ENCODE assay signal across 19 cellular contexts in the genomic region with DNA sequence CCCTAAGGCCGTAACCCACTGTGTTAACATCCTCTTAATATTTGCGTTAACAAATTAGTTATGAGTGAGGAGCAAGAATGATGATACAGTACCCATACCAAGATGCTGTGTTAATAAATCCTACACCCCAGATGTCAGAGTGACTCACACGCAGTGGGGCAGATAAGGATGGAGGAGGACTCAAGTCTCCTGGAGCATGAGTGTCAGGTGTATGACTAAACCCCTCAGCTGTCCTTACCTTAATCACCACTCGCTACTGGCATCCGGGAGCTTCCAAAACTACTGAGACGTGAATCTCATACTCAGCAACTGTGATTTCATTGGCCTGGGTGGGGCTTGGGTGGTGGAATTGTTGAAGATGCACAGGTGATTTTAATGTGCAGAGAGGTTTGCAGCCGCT.
DNase-seq lines count a peak whose midpoint lies in the region; ATAC-seq and TF ChIP-seq lines count a peak whose summit lies in the region.
"Had no signal": no experiment of that assay in that cellular context is flagged by ENCODE, and none has a peak within 500 bp of the region (broad histone marks: within the 10 kb centered on the region; RNA-seq: fewer than 3 reads in every experiment).

No MANE protein-coding gene starts in this region.

- H3K27me3 ChIP-seq in RWPE2 (ENCODE audit: insufficient read depth, poor library complexity, severe bottlenecking): no peaks in the 10 kb centered on the region

- no peak overlapping the region for H3K4me3 Mint-ChIP-seq in memory B cell
- no peak overlapping the region for H3K4me3 Mint-ChIP-seq in effector memory CD8-positive, alpha-beta T cell
- H3K4me3 Mint-ChIP-seq: H9, IgD-negative memory B cell had no signal

- H3K4me3 ChIP-seq in RWPE2 (ENCODE audit: severe bottlenecking): no peak overlapping the region

- no peak for TF ChIP-seq CTCF in RWPE2 (IDR thresholded peaks at IDR 0.05; ENCODE audit: poor library complexity, severe bottlenecking)

- peaks cover 30% of the 10 kb centered on the region for H3K36me3 Mint-ChIP-seq in memory B cell
- H3K36me3 Mint-ChIP-seq in effector memory CD8-positive, alpha-beta T cell (ENCODE audit: insufficient read depth): no peaks in the 10 kb centered on the region

- no peaks in the 10 kb centered on the region for H3K9me3 ChIP-seq in RWPE2 (ENCODE audit: severe bottlenecking)
- H3K9me3 ChIP-seq: Caco-2 had no signal

- no peak overlapping the region for H3K27ac ChIP-seq in RWPE2 (ENCODE audit: poor library complexity, severe bottlenecking)
- H3K27ac ChIP-seq in epithelial cell of prostate: no peak overlapping the region

- peak overlapping the region; percentile 84 for H3K27ac Mint-ChIP-seq in memory B cell
- H3K27ac Mint-ChIP-seq in effector memory CD8-positive, alpha-beta T cell: no peak overlapping the region
- H3K27ac Mint-ChIP-seq: H9 had no signal

- H3K36me3 ChIP-seq in RWPE2 (ENCODE audit: low read depth): no peaks in the 10 kb centered on the region

- DNase-seq in HPDE6-E6E7 (ENCODE audit: extremely low spot score) (peak; percentile 74), RWPE2 (ENCODE audit: low spot score) (no peak), epithelial cell of prostate (ENCODE audit: low read depth, low spot score) (peak; percentile 72), memory B cell (ENCODE audit: low spot score in 2 of 2) (no peak), cortex of kidney (lab: John Stamatoyannopoulos, UW) (no peak), HEK293T (ENCODE audit: extremely low spot score) (no peak)
- DNase-seq in effector memory CD8-positive, alpha-beta T cell: no peak
- DNase-seq: ACHN, AML-193, Caco-2, DMS153, H9, NCI-H1436, NCI-H2029, NCI-H2171, NCI-H446 treated with DMSO at 0.1 percent for 48 hours, NCI-H774 had no signal

- H3K4me1 ChIP-seq in RWPE2 (ENCODE audit: insufficient read depth, poor library complexity, severe bottlenecking): no peaks in the 10 kb centered on the region
- H3K4me1 ChIP-seq: Caco-2 had no signal

- CTCF ChIA-PET in HEK293T (lab: Yijun Ruan, JAX): no interaction called here

- no peaks in the 10 kb centered on the region for H3K9me3 Mint-ChIP-seq in memory B cell
- no peaks in the 10 kb centered on the region for H3K9me3 Mint-ChIP-seq in effector memory CD8-positive, alpha-beta T cell
- H3K9me3 Mint-ChIP-seq: H9, IgD-negative memory B cell had no signal

- H3K4me1 Mint-ChIP-seq in memory B cell: peaks cover 22% of the 10 kb centered on the region
- H3K4me1 Mint-ChIP-seq in effector memory CD8-positive, alpha-beta T cell (ENCODE audit: low read depth in 2 of 2): peaks cover 0 to 2% of the 10 kb centered on the region in 2 donors

- POLR2A ChIA-PET in HEK293T (lab: Yijun Ruan, JAX): no interaction called here

- peak; percentile 99 for ATAC-seq in RWPE2 (ENCODE audit: low read depth)
- no peak for ATAC-seq in memory B cell (ENCODE audit: low read depth)
- no peak for ATAC-seq in effector memory CD8-positive, alpha-beta T cell (replicated peaks)
- ATAC-seq: Right ventricle myocardium inferior had no signal

- no peaks in the 10 kb centered on the region for H3K27me3 Mint-ChIP-seq in memory B cell
- H3K27me3 Mint-ChIP-seq in effector memory CD8-positive, alpha-beta T cell: no peaks in the 10 kb centered on the region
- H3K27me3 Mint-ChIP-seq: IgD-negative memory B cell had no signal

TF ChIP-seq in HEK293T, 16 proteins besides CTCF, POLR2A, EP300 and RAD21:
- no peak for TF ChIP-seq HDGF (IDR thresholded peaks at IDR 0.05; ENCODE audit: borderline replicate concordance)
- TF ChIP-seq L3MBTL2 (conservative IDR thresholded peaks at IDR 0.05): no peak
- no peak for TF ChIP-seq FOXK2 (IDR thresholded peaks at IDR 0.05)
- no peak for TF ChIP-seq FOXA1 (IDR thresholded peaks at IDR 0.05)
- no peak for TF ChIP-seq TARDBP (IDR thresholded peaks at IDR 0.05)
- no peak for TF ChIP-seq LEF1 (IDR thresholded peaks at IDR 0.05; ENCODE audit: borderline replicate concordance)
- TF ChIP-seq ELF4 (IDR thresholded peaks at IDR 0.05): no peak
- no peak for TF ChIP-seq SUZ12 (IDR thresholded peaks at IDR 0.05)
- no peak for TF ChIP-seq NFRKB (IDR thresholded peaks at IDR 0.05)
- no peak for TF ChIP-seq SP1 (IDR thresholded peaks at IDR 0.05)
- TF ChIP-seq FOXM1 (IDR thresholded peaks at IDR 0.05; ENCODE audit: borderline replicate concordance): no peak

Comparison
In these comparisons a context has a peak if more than half of its experiments do, and no peak if none do; other contexts are left out.
1. DNase-seq: peak in HPDE6-E6E7 (single experiment) and epithelial cell of prostate (single experiment); none in RWPE2 (single experiment), memory B cell (0 of 2), cortex of kidney (single experiment), HEK293T (single experiment) and effector memory CD8-positive, alpha-beta T cell (0 of 3).